Comparison of ENCODE assay signal across 11 cellular contexts in the genomic region with DNA sequence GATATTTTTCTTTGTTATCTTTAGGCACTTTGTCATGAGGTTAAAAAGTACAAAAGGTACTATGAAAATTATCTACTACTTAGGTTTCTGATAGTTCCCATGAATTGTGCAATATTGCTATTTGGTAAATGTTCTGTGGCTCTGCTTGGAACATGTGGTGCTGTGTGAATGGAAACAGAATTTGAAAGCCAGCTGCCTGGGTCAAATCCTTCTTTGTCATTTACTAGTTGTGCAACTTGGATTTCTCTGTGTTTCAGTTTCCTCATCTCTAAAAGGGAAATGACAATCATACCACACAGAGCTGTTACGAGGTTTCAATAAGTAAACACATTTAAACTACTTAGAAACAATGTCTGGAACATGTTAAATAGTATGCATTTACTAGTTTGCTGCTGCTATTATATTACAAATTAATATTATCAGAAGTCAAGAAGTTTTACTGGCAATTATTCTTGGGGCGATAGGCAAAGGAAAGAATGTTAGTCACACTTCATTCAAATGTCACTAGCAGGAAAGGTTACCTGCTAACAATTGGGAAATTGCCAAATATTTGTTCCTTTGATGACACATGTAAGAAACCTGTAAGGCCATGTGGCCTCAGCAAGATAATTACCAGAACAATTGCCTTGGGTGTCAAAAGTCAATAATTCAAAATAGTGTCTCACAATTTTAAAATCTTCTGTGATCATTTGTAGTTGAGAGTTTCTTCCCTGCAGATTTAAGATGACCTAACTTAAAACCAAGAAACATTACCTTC.
DNase-seq lines count a peak whose midpoint lies in the region; ATAC-seq and TF ChIP-seq lines count a peak whose summit lies in the region.
"Had no signal": no experiment of that assay in that cellular context is flagged by ENCODE, and none has a peak within 500 bp of the region (broad histone marks: within the 10 kb centered on the region; RNA-seq: fewer than 3 reads in every experiment).

No MANE protein-coding gene starts in this region.

- peaks cover 3% of the 10 kb centered on the region for H3K9me3 Mint-ChIP-seq in activated CD8-positive, alpha-beta T cell treated with anti-CD3 and anti-CD28 coated beads, Interleukin-2, amount 10 ng/mL, durations not matched to agents 7 days and 5 days (ENCODE audit: insufficient read depth)

- no peaks in the 10 kb centered on the region for H3K36me3 Mint-ChIP-seq in activated CD8-positive, alpha-beta T cell treated with anti-CD3 and anti-CD28 coated beads, Interleukin-2, amount 10 ng/mL, durations not matched to agents 7 days and 5 days (ENCODE audit: low read depth)

- peak; percentile 82 for ATAC-seq in esophagus mucosa
- peak; percentile 41 for ATAC-seq in omental fat pad (ENCODE audit: low FRiP score)
- ATAC-seq in activated CD8-positive, alpha-beta T cell treated with anti-CD3 and anti-CD28 coated beads, Interleukin-2, amount 10 ng/mL, durations not matched to agents 7 days and 5 days = no peak
- ATAC-seq: K562 had no signal

- TF ChIP-seq CTCF in omental fat pad (IDR thresholded peaks at IDR 0.05) = no peak

- no peaks in the 10 kb centered on the region for H3K4me1 Mint-ChIP-seq in activated CD8-positive, alpha-beta T cell treated with anti-CD3 and anti-CD28 coated beads, Interleukin-2, amount 10 ng/mL, durations not matched to agents 7 days and 5 days (ENCODE audit: low read depth)
- H3K4me1 Mint-ChIP-seq: brain had no signal

- CTCF ChIA-PET in activated CD8-positive, alpha-beta T cell treated with anti-CD3 and anti-CD28 coated beads, Interleukin-2, amount 10 ng/mL, durations not matched to agents 7 days and 5 days (lab: Charles Lee) = no interaction called here

- no peak overlapping the region for H3K4me3 Mint-ChIP-seq in activated CD8-positive, alpha-beta T cell treated with anti-CD3 and anti-CD28 coated beads, Interleukin-2, amount 10 ng/mL, durations not matched to agents 7 days and 5 days
- H3K4me3 Mint-ChIP-seq: brain had no signal

- POLR2A ChIA-PET in activated CD8-positive, alpha-beta T cell treated with anti-CD3 and anti-CD28 coated beads, Interleukin-2, amount 10 ng/mL, durations not matched to agents 7 days and 5 days (lab: Charles Lee) = no interaction called here

- DNase-seq in DMS53 treated with DMSO at 0.1 percent for 48 hours (lab: John Stamatoyannopoulos, UW; ENCODE audit: unreplicated experiment) = peak; percentile 13
- peak; percentile 22 for DNase-seq in NCI-H774 (lab: John Stamatoyannopoulos, UW)
- no peak for DNase-seq in omental fat pad (ENCODE audit: low spot score)
- DNase-seq in activated CD4-positive, alpha-beta T cell treated with anti-CD3 and anti-CD28 coated beads for 48 hours = no peak
- no peak for DNase-seq in COR-L47 (lab: John Stamatoyannopoulos, UW)
- DNase-seq in cerebellar nuclear complex (lab: John Stamatoyannopoulos, UW) = no peak
- no peak for DNase-seq in activated CD8-positive, alpha-beta T cell treated with anti-CD3 and anti-CD28 coated beads, Interleukin-2, amount 10 ng/mL, durations not matched to agents 7 days and 5 days
- DNase-seq: H7 had no signal

- H3K27me3 Mint-ChIP-seq in activated CD8-positive, alpha-beta T cell treated with anti-CD3 and anti-CD28 coated beads, Interleukin-2, amount 10 ng/mL, durations not matched to agents 7 days and 5 days (ENCODE audit: low read depth) = no peaks in the 10 kb centered on the region
- H3K27me3 Mint-ChIP-seq: brain had no signal

- no peak overlapping the region for H3K27ac Mint-ChIP-seq in activated CD8-positive, alpha-beta T cell treated with anti-CD3 and anti-CD28 coated beads, Interleukin-2, amount 10 ng/mL, durations not matched to agents 7 days and 5 days
- H3K27ac Mint-ChIP-seq: brain had no signal

Comparison
In these comparisons a context has a peak if more than half of its experiments do, and no peak if none do; other contexts are left out.
1. DNase-seq: peak in DMS53 treated with DMSO at 0.1 percent for 48 hours (single experiment) and NCI-H774 (single experiment); none in omental fat pad (single experiment), activated CD4-positive, alpha-beta T cell treated with anti-CD3 and anti-CD28 coated beads for 48 hours (single experiment), COR-L47 (single experiment), cerebellar nuclear complex (0 of 2) and activated CD8-positive, alpha-beta T cell treated with anti-CD3 and anti-CD28 coated beads, Interleukin-2, amount 10 ng/mL, durations not matched to agents 7 days and 5 days (single experiment).